In the genomic region with DNA sequence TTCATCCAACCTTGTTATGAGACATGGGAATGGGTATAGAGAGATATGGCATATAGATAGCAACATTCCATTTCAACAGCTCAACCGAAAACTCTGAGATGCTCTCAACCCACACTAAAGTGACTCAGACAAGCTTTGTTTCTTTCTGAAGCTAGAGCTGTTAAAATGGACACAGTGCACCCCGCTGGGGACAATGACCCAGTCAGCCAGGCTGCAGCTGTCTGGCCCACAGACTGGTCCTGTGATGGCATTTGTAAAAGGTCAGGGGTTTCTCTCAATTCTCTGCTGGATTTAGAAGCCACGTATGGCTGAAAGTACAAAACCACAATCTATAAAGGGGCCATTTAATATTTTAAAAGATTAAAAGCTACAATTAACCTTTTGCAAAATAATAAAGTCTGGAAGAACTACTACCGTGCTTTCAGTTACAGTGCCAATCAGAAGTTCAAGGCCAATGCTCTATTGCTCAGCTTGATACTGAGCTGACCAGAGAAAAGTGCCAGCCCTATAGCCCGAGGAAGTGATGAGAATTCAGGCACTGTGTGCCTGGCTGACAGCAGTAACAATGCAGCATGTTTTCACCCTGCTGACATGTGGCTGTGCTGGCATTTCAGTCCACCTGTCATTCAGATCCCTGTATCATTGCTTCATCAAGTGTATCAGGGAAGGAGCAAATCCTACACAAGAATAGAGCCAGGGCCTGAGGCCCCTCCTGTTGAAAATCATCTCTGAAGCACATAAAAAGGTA, we compare ENCODE assay signal across 1 cellular context.
TF ChIP-seq lines count a peak whose summit lies in the region.

No MANE protein-coding gene starts in this region.

TF ChIP-seq in HCT116, 20 proteins besides CTCF, POLR2A, EP300 and RAD21 (continued from another document):
- TF ChIP-seq, protein P1, sequence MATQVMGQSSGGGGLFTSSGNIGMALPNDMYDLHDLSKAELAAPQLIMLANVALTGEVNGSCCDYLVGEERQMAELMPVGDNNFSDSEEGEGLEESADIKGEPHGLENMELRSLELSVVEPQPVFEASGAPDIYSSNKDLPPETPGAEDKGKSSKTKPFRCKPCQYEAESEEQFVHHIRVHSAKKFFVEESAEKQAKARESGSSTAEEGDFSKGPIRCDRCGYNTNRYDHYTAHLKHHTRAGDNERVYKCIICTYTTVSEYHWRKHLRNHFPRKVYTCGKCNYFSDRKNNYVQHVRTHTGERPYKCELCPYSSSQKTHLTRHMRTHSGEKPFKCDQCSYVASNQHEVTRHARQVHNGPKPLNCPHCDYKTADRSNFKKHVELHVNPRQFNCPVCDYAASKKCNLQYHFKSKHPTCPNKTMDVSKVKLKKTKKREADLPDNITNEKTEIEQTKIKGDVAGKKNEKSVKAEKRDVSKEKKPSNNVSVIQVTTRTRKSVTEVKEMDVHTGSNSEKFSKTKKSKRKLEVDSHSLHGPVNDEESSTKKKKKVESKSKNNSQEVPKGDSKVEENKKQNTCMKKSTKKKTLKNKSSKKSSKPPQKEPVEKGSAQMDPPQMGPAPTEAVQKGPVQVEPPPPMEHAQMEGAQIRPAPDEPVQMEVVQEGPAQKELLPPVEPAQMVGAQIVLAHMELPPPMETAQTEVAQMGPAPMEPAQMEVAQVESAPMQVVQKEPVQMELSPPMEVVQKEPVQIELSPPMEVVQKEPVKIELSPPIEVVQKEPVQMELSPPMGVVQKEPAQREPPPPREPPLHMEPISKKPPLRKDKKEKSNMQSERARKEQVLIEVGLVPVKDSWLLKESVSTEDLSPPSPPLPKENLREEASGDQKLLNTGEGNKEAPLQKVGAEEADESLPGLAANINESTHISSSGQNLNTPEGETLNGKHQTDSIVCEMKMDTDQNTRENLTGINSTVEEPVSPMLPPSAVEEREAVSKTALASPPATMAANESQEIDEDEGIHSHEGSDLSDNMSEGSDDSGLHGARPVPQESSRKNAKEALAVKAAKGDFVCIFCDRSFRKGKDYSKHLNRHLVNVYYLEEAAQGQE (IDR thresholded peaks at IDR 0.05; ENCODE audit: low read depth): no peak
- TF ChIP-seq EZH2phosphoT487 (IDR thresholded peaks at IDR 0.05; ENCODE audit: borderline replicate concordance) (no peak), EGR1 (IDR thresholded peaks at IDR 0.05; ENCODE audit: low read depth) (no peak), SP1 (IDR thresholded peaks at IDR 0.05; ENCODE audit: low read depth) (no peak), CEBPB (IDR thresholded peaks at IDR 0.05; ENCODE audit: low read depth) (no peak), ELF1 (IDR thresholded peaks at IDR 0.05; ENCODE audit: borderline replicate concordance, low read depth) (no peak), POLR2AphosphoS5 (IDR thresholded peaks at IDR 0.05; ENCODE audit: low read depth, low read length) (no peak), SIN3A (IDR thresholded peaks at IDR 0.05; ENCODE audit: low read depth) (no peak), SRF (IDR thresholded peaks at IDR 0.05; ENCODE audit: low read depth) (no peak), JUND (IDR thresholded peaks at IDR 0.05) (no peak), ZNF274 (IDR thresholded peaks at IDR 0.05; ENCODE audit: low read depth, low read length) (no peak)
- TF ChIP-seq, protein P2, sequence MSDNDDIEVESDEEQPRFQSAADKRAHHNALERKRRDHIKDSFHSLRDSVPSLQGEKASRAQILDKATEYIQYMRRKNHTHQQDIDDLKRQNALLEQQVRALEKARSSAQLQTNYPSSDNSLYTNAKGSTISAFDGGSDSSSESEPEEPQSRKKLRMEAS (IDR thresholded peaks at IDR 0.05): no peak
